ENCODE assay signal across 15 cellular contexts in the genomic region with DNA sequence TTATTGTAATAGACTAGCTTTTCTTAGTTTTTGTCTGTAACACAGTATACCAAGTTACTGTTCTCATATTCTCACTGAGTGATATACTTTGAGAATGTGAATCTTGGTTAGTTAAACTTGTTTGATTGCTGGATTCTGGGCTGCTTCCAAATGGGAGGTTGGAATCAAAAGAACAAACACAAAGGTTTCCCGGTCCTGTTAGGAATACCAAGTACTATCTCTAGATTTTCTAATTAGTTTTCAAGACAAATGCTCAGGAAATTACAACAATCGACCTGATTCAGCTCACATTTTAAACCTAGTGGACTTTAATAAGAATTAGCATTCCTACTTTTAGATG.
A peak's percentile ranks its signal among the peaks of the same experiment; 100 is the strongest.
DNase-seq lines count a peak whose midpoint lies in the region; ATAC-seq and TF ChIP-seq lines count a peak whose summit lies in the region.
"Had no signal": no experiment of that assay in that cellular context is flagged by ENCODE, and none has a peak within 500 bp of the region (broad histone marks: within the 10 kb centered on the region; RNA-seq: fewer than 3 reads in every experiment).

No MANE protein-coding gene starts in this region.

- no peak overlapping the region for H4K91ac ChIP-seq in neuronal stem cell (ENCODE audit: low read depth, low read length, poor library complexity)

- no peak overlapping the region for H4K8ac ChIP-seq in neuronal stem cell (ENCODE audit: low read depth, low read length)

- no peak for TF ChIP-seq RAD21 in SK-N-SH (IDR thresholded peaks at IDR 0.05; ENCODE audit: low read length)

- H3K4me1 ChIP-seq in SK-N-SH (ENCODE audit: control insufficient read depth in 1 of 2, insufficient read depth in 2 of 2, low read depth in 1 of 2, low read length in 1 of 2): peaks cover 27 to 43% of the 10 kb centered on the region in 2 experiments
- H3K4me1 ChIP-seq in fibroblast of lung (ENCODE audit: control insufficient read depth, extremely low read depth, insufficient read depth, low read length): peaks cover 12% of the 10 kb centered on the region
- peaks cover 6 to 25% of the 10 kb centered on the region in 2 donors for H3K4me1 ChIP-seq in neuronal stem cell (ENCODE audit: control insufficient read depth in 2 of 2, insufficient read depth in 1 of 2, low read depth in 1 of 2, low read length in 2 of 2)
- H3K4me1 ChIP-seq in psoas muscle: peaks cover 20% of the 10 kb centered on the region

- H3K4me3 ChIP-seq in SK-N-SH (ENCODE audit: low read depth in 2 of 2, low read length in 1 of 2) (peak overlapping the region in 1 of 2 experiments; percentile 19; a peak in 1 of 4 replicates), fibroblast of lung (replicated peaks in 1 of 4; ENCODE audit: control extremely low read depth in 1 of 4, insufficient read depth in 1 of 4, low read depth in 3 of 4, low read length in 4 of 4) (no peak overlapping the region), neuronal stem cell (ENCODE audit: low read length in 2 of 2) (no peak overlapping the region), psoas muscle (no peak overlapping the region)
- H3K4me3 ChIP-seq: SJCRH30 had no signal

- intact Hi-C loops in psoas muscle (cut with DNase I): no loop called here

- ATAC-seq in psoas muscle: no peak
- ATAC-seq: natural killer cell had no signal

- H2BK12ac ChIP-seq in neuronal stem cell (ENCODE audit: low read length): no peak overlapping the region

- H3K4me2 ChIP-seq in SK-N-SH: peak overlapping the region; percentile 61
- peak overlapping the region; percentile 72 for H3K4me2 ChIP-seq in fibroblast of lung (ENCODE audit: extremely low read depth, insufficient read depth, low read length)
- no peak overlapping the region for H3K4me2 ChIP-seq in neuronal stem cell (ENCODE audit: insufficient read depth, low read length, poor library complexity, severe bottlenecking)

- no peak overlapping the region for H3K23ac ChIP-seq in neuronal stem cell (ENCODE audit: low read depth, low read length, poor library complexity)

- H3K9me3 ChIP-seq in SK-N-SH (peaks cover 10% of the 10 kb centered on the region), fibroblast of lung (ENCODE audit: control insufficient read depth, insufficient read depth, low read depth, low read length) (no peaks in the 10 kb centered on the region), neuronal stem cell (replicated peaks in 1 of 2; ENCODE audit: control insufficient read depth in 2 of 2, insufficient read depth in 1 of 2, low read depth in 1 of 2, low read length in 2 of 2) (peaks cover 0 to 17% of the 10 kb centered on the region in 2 donors), psoas muscle (no peaks in the 10 kb centered on the region)
- H3K9me3 ChIP-seq: SJCRH30 had no signal

- peak; percentile 14 for DNase-seq in EH (ENCODE audit: low read depth)
- no peak for DNase-seq in SK-N-SH
- peak in 1 of 2 donors; percentile 22 for DNase-seq in fibroblast of lung (ENCODE audit: low read depth in 2 of 2)
- no peak for DNase-seq in neuronal stem cell (ENCODE audit: low spot score)
- DNase-seq in NCI-H526 treated with DMSO at 0.1 percent for 48 hours (lab: John Stamatoyannopoulos, UW): no peak
- no peak for DNase-seq in epidermal melanocyte (ENCODE audit: insufficient read length, low spot score)
- DNase-seq in psoas muscle: no peak
- no peak for DNase-seq in activated CD4-positive, CD25-positive, alpha-beta regulatory T cell (lab: John Stamatoyannopoulos, UW)
- DNase-seq: activated CD4-positive, alpha-beta T cell treated with anti-CD3 and anti-CD28 coated beads for 1 hour; activated effector memory CD4-positive, alpha-beta T cell treated with anti-CD3 and anti-CD28 coated beads, Interleukin-2, amount 50 U/mL, for 16 hours; CD4-positive, alpha-beta memory T cell; natural killer cell; NCI-H1694; SJCRH30; stimulated activated CD4-positive, alpha-beta T cell treated with anti-CD3 and anti-CD28 coated beads, Interleukin-15, amount 100 ng/mL, for 24 hours had no signal

- H3K9me2 ChIP-seq in SK-N-SH: no peaks in the 10 kb centered on the region

- CTCF ChIA-PET in SK-N-SH (lab: Yijun Ruan, JAX): interaction anchor here (1.0 kb wide), 2 partner anchors 9 to 11 kb away, joined by 3 to 5 read pairs; no protein-coding TSS in a partner anchor

- H3K36me3 ChIP-seq in SK-N-SH (replicated peaks in 1 of 2; ENCODE audit: control insufficient read depth in 1 of 2, insufficient read depth in 2 of 2, low read length in 1 of 2) (peaks cover 0 to 5% of the 10 kb centered on the region in 2 experiments), fibroblast of lung (ENCODE audit: control insufficient read depth, insufficient read depth, low read length) (no peaks in the 10 kb centered on the region), neuronal stem cell (replicated peaks in 1 of 2; ENCODE audit: control insufficient read depth in 2 of 2, insufficient read depth in 2 of 2, low read length in 2 of 2) (no peaks in the 10 kb centered on the region), psoas muscle (ENCODE audit: insufficient read depth in 1 of 2, low read depth in 1 of 2) (no peaks in the 10 kb centered on the region)
- H3K36me3 ChIP-seq: SJCRH30 had no signal

- no peak overlapping the region for H2BK15ac ChIP-seq in neuronal stem cell (ENCODE audit: low read length)

- no peak overlapping the region for H3K14ac ChIP-seq in neuronal stem cell (ENCODE audit: low read length)

- POLR2A ChIA-PET in SK-N-SH (lab: Yijun Ruan, JAX): no interaction called here

- H2AK5ac ChIP-seq in neuronal stem cell (ENCODE audit: low read depth, low read length): no peak overlapping the region

- H3K18ac ChIP-seq in neuronal stem cell (ENCODE audit: low read length): no peak overlapping the region

- no peak overlapping the region for H2BK120ac ChIP-seq in neuronal stem cell (ENCODE audit: low read depth, low read length)

- no peak overlapping the region for H3K4ac ChIP-seq in neuronal stem cell (ENCODE audit: low read length)

- 37% methylated on average over 2 of the region's 2 CpGs for WGBS in SK-N-SH (ENCODE audit: low lambda C conversion rate)
- no CpG with 5 or more reads among the region's 2 CpGs for WGBS in neuronal stem cell (ENCODE audit: extremely low coverage in 2 of 2, insufficient read length in 2 of 2, insufficient replicate concordance in 1 of 2), 2 donors
- WGBS in psoas muscle, 3 donors: 46 to 48% (median 48%) methylated on average over 2 of the region's 2 CpGs

- H3K79me2 ChIP-seq in SK-N-SH (ENCODE audit: insufficient read depth): no peaks in the 10 kb centered on the region
- H3K79me2 ChIP-seq in fibroblast of lung (ENCODE audit: control insufficient read depth, insufficient read depth, low read length): no peaks in the 10 kb centered on the region

- H3K27me3 ChIP-seq in SK-N-SH (ENCODE audit: insufficient read depth) (no peaks in the 10 kb centered on the region), fibroblast of lung (ENCODE audit: control insufficient read depth, insufficient read depth, low read length) (no peaks in the 10 kb centered on the region), neuronal stem cell (ENCODE audit: control insufficient read depth in 3 of 3, insufficient read depth in 3 of 3, low read depth in 1 of 3, low read length in 3 of 3) (no peaks in the 10 kb centered on the region), psoas muscle (ENCODE audit: insufficient read depth in 3 of 3, low read length in 2 of 3) (no peaks in the 10 kb centered on the region)
- H3K27me3 ChIP-seq: SJCRH30 had no signal

- no peaks in the 10 kb centered on the region for H3K79me1 ChIP-seq in neuronal stem cell (ENCODE audit: low read depth, low read length)

- TF ChIP-seq CTCF in SK-N-SH (IDR thresholded peaks at IDR 0.05) (no peak), fibroblast of lung (conservative IDR thresholded peaks at IDR 0.05 in 1 of 2, IDR thresholded peaks at IDR 0.05 in 1 of 2; ENCODE audit: low read depth in 1 of 2, low read length in 2 of 2) (no peak), psoas muscle (IDR thresholded peaks at IDR 0.05) (no peak)

- H2BK5ac ChIP-seq in neuronal stem cell (ENCODE audit: low read length): no peak overlapping the region

- H3K9ac ChIP-seq in SK-N-SH: peak overlapping the region; percentile 59
- no peak overlapping the region for H3K9ac ChIP-seq in fibroblast of lung (ENCODE audit: insufficient read depth, low read length)
- H3K9ac ChIP-seq in neuronal stem cell (ENCODE audit: low read depth, low read length, poor library complexity): no peak overlapping the region

- peak overlapping the region; percentile 90 to 95 for H3K27ac ChIP-seq in SK-N-SH (ENCODE audit: low read depth in 2 of 2, low read length in 1 of 2)
- peak overlapping the region; percentile 58 for H3K27ac ChIP-seq in fibroblast of lung (ENCODE audit: insufficient read depth, low read length)
- H3K27ac ChIP-seq in neuronal stem cell (replicated peaks; ENCODE audit: low read length): no peak overlapping the region
- H3K27ac ChIP-seq in psoas muscle: no peak overlapping the region
- H3K27ac ChIP-seq: SJCRH30 had no signal

- H2AFZ ChIP-seq in SK-N-SH (ENCODE audit: low read depth) (peak overlapping the region; percentile 65), fibroblast of lung (ENCODE audit: low read length) (peak overlapping the region; percentile 16), neuronal stem cell (ENCODE audit: low read length) (peak overlapping the region; percentile 57)

- no peak for TF ChIP-seq EP300 in SK-N-SH (IDR thresholded peaks at IDR 0.05; ENCODE audit: borderline replicate concordance in 1 of 2, low read depth in 1 of 2, low read length in 1 of 2)

- H3F3A ChIP-seq in SK-N-SH (replicated peaks; ENCODE audit: insufficient read depth): peaks cover 51% of the 10 kb centered on the region

- H4K20me1 ChIP-seq in SK-N-SH (ENCODE audit: insufficient read depth) (no peaks in the 10 kb centered on the region), fibroblast of lung (ENCODE audit: control insufficient read depth, extremely low read depth, insufficient read depth, low read length) (no peaks in the 10 kb centered on the region)

TF ChIP-seq in SK-N-SH, 30 proteins besides CTCF, POLR2A, EP300 and RAD21 (continues in another document):
- TF ChIP-seq GABPA (IDR thresholded peaks at IDR 0.05; ENCODE audit: low read depth) (no peak), TAF1 (IDR thresholded peaks at IDR 0.05; ENCODE audit: borderline replicate concordance, low read depth, low read length) (no peak), JUND (IDR thresholded peaks at IDR 0.05) (no peak)
- TF ChIP-seq, protein P1, sequence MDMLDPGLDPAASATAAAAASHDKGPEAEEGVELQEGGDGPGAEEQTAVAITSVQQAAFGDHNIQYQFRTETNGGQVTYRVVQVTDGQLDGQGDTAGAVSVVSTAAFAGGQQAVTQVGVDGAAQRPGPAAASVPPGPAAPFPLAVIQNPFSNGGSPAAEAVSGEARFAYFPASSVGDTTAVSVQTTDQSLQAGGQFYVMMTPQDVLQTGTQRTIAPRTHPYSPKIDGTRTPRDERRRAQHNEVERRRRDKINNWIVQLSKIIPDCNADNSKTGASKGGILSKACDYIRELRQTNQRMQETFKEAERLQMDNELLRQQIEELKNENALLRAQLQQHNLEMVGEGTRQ (IDR thresholded peaks at IDR 0.05; ENCODE audit: borderline replicate concordance, low read depth, low read length): no peak

Comparison
In these comparisons a context has a peak if more than half of its experiments do, and no peak if none do; other contexts are left out.
1. H3K27ac ChIP-seq: peak in SK-N-SH (2 of 2) and fibroblast of lung (single experiment); none in neuronal stem cell (single experiment) and psoas muscle (single experiment).
2. Peak in every context shown above with its lines, with median percentiles within 50 percentile points of each other: H2AFZ ChIP-seq.